Comparison of ENCODE assay signal across 8 cellular contexts in genomic region chr1:244231572-244232315, GRCh38.
DNase-seq lines count a peak whose midpoint lies in the region; ATAC-seq and TF ChIP-seq lines count a peak whose summit lies in the region.

No MANE protein-coding gene starts in this region.

- H3K27ac ChIP-seq in epithelial cell of prostate (peak overlapping the region; percentile 28), psoas muscle (peak overlapping the region; percentile 89)

- peaks cover 20% of the 10 kb centered on the region for H3K4me1 ChIP-seq in psoas muscle

- TF ChIP-seq CTCF in GM12864 (IDR thresholded peaks at IDR 0.05; ENCODE audit: low read depth, low read length, missing control alignments) (no peak), psoas muscle (IDR thresholded peaks at IDR 0.05) (no peak)

- WGBS in psoas muscle, 3 donors, result 12 to 32% (median 17%) methylated on average over 27 of the region's 27 CpGs

- no peaks in the 10 kb centered on the region for H3K27me3 ChIP-seq in psoas muscle (ENCODE audit: insufficient read depth in 3 of 3, low read length in 2 of 3)

- ATAC-seq in psoas muscle (peak; percentile 82 to 90 (median 88)), HG02973 (IDR thresholded peaks at IDR 0.05; ENCODE audit: unreplicated experiment) (no peak), GM21423 (IDR thresholded peaks at IDR 0.05; ENCODE audit: unreplicated experiment) (no peak)

- no peaks in the 10 kb centered on the region for H3K9me3 ChIP-seq in psoas muscle

- no peaks in the 10 kb centered on the region for H3K36me3 ChIP-seq in psoas muscle (ENCODE audit: insufficient read depth in 1 of 2, low read depth in 1 of 2)

- intact Hi-C loops in psoas muscle (cut with DNase I), result loop anchor here (1.0 to 5.0 kb wide), 3 partner anchors 17 to 184 kb away; no protein-coding TSS in a partner anchor

- peak overlapping the region; percentile 9; the same call in 1 of the 2 replicates for H3K4me3 ChIP-seq in GM12864 (ENCODE audit: low read depth, low read length)
- peak overlapping the region; percentile 52 for H3K4me3 ChIP-seq in psoas muscle

- DNase-seq in GM12864 (ENCODE audit: low read depth), result no peak
- DNase-seq in NCI-H510A (lab: John Stamatoyannopoulos, UW), result peak; percentile 63
- no peak for DNase-seq in epithelial cell of prostate (ENCODE audit: low read depth, low spot score)
- peak; percentile 58 to 83 for DNase-seq in psoas muscle
- DNase-seq in amniotic stem cell (lab: John Stamatoyannopoulos, UW), result no peak
- no peak for DNase-seq in T1000 (lab: John Stamatoyannopoulos, UW)

Comparison
In these comparisons a context has a peak if more than half of its experiments do, and no peak if none do; other contexts are left out.
1. DNase-seq: peak in NCI-H510A (single experiment) and psoas muscle (2 of 2); none in GM12864 (single experiment), epithelial cell of prostate (single experiment), amniotic stem cell (single experiment) and T1000 (single experiment).
2. ATAC-seq: peak in psoas muscle (4 of 4); none in HG02973 (single experiment) and GM21423 (single experiment).